ENCODE assay signal across 20 cellular contexts in the genomic region with DNA sequence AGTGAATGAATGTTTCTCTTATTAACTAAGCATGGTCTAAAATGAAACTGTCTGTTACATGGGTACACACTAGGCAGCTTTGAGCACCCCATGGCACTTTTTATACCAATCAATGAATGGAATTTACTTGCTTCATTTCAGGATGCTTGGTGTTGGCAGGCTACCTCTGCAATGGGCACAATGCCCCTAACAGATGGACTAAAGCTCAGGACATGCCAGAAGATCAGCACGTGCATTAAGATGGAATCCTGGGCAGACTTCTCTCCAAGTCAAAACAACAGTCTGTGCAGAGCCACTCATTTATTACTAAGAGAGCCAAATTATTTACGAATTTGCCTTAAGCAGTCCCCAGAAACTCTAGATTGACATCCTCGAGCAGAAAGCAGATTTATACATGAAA. TPM values are rescaled to one million over a fixed set of nuclear protein-coding genes. Genes with fewer than 3 reads are reported as not detected.
DNase-seq lines count a peak whose midpoint lies in the region; ATAC-seq and TF ChIP-seq lines count a peak whose summit lies in the region.
"Had no signal": no experiment of that assay in that cellular context is flagged by ENCODE, and none has a peak within 500 bp of the region (broad histone marks: within the 10 kb centered on the region; RNA-seq: fewer than 3 reads in every experiment).

No MANE protein-coding gene starts in this region.

- no peaks in the 10 kb centered on the region for H3K9me3 ChIP-seq in CD4-positive, CD25-positive, alpha-beta regulatory T cell (ENCODE audit: control insufficient read depth in 2 of 2, low read length in 2 of 2)

- peaks cover 62% of the 10 kb centered on the region for H3K36me3 ChIP-seq in CD4-positive, CD25-positive, alpha-beta regulatory T cell (ENCODE audit: control insufficient read depth, insufficient read depth, low read length)

- no peaks in the 10 kb centered on the region for H3K4me1 ChIP-seq in CD4-positive, CD25-positive, alpha-beta regulatory T cell (ENCODE audit: control insufficient read depth, insufficient read depth, low read length, poor library complexity, severe bottlenecking)

- no TSS peak for BruUV-seq in Calu3 (replicated peaks; lab: Mats Ljungman, UMichigan)

- H3K27ac Mint-ChIP-seq in CD4-positive, CD25-positive, alpha-beta regulatory T cell, result peak overlapping the region in 2 of 3 donors; percentile 7 to 29
- H3K27ac Mint-ChIP-seq in activated T-helper 17 cell treated with anti-CD3 and anti-CD28 coated beads, Interleukin-2, amount 50 U/mL, for 72 hours, result peak overlapping the region; percentile 49
- H3K27ac Mint-ChIP-seq in memory B cell (peak overlapping the region; percentile 28), Calu3 (ENCODE audit: unreplicated experiment) (no peak overlapping the region)
- peak overlapping the region in 1 of 2 donors; percentile 27 for H3K27ac Mint-ChIP-seq in effector memory CD8-positive, alpha-beta T cell

- no peak overlapping the region for H3K27ac ChIP-seq in CD4-positive, CD25-positive, alpha-beta regulatory T cell (ENCODE audit: insufficient read depth, low read length, poor library complexity, severe bottlenecking)

- H3K27me3 ChIP-seq in CD4-positive, CD25-positive, alpha-beta regulatory T cell (ENCODE audit: control insufficient read depth, insufficient read depth, low read length), result no peaks in the 10 kb centered on the region

- H3K9me3 Mint-ChIP-seq in CD4-positive, CD25-positive, alpha-beta regulatory T cell, result no peaks in the 10 kb centered on the region
- no peaks in the 10 kb centered on the region for H3K9me3 Mint-ChIP-seq in activated T-helper 17 cell treated with anti-CD3 and anti-CD28 coated beads, Interleukin-2, amount 50 U/mL, for 72 hours
- H3K9me3 Mint-ChIP-seq in memory B cell, result no peaks in the 10 kb centered on the region
- H3K9me3 Mint-ChIP-seq in Calu3 (ENCODE audit: low read depth, unreplicated experiment), result no peaks in the 10 kb centered on the region
- no peaks in the 10 kb centered on the region for H3K9me3 Mint-ChIP-seq in effector memory CD8-positive, alpha-beta T cell
- H3K9me3 Mint-ChIP-seq: CD14-positive monocyte, H9 had no signal

- no peak for ATAC-seq in CD4-positive, CD25-positive, alpha-beta regulatory T cell (ENCODE audit: low read depth in 2 of 2)
- ATAC-seq in activated T-helper 17 cell treated with anti-CD3 and anti-CD28 coated beads, Interleukin-2, amount 50 U/mL, for 72 hours (replicated peaks), result no peak
- no peak for ATAC-seq in memory B cell (ENCODE audit: low read depth)
- ATAC-seq in effector memory CD8-positive, alpha-beta T cell (replicated peaks), result no peak

- H3K4me1 Mint-ChIP-seq in CD4-positive, CD25-positive, alpha-beta regulatory T cell, result no peaks in the 10 kb centered on the region
- no peaks in the 10 kb centered on the region for H3K4me1 Mint-ChIP-seq in activated T-helper 17 cell treated with anti-CD3 and anti-CD28 coated beads, Interleukin-2, amount 50 U/mL, for 72 hours
- peaks cover 8% of the 10 kb centered on the region for H3K4me1 Mint-ChIP-seq in memory B cell
- no peaks in the 10 kb centered on the region for H3K4me1 Mint-ChIP-seq in Calu3 (ENCODE audit: low read depth, unreplicated experiment)
- no peaks in the 10 kb centered on the region for H3K4me1 Mint-ChIP-seq in effector memory CD8-positive, alpha-beta T cell (ENCODE audit: low read depth in 2 of 2)
- H3K4me1 Mint-ChIP-seq: H9 had no signal

- H3K4me3 ChIP-seq in AG10803 (ENCODE audit: low read length), result no peak overlapping the region
- no peak overlapping the region for H3K4me3 ChIP-seq in CD4-positive, CD25-positive, alpha-beta regulatory T cell (ENCODE audit: low read depth, low read length)

- TF ChIP-seq CTCF in AG10803 (conservative IDR thresholded peaks at IDR 0.05; ENCODE audit: low read length) (no peak), Calu3 (IDR thresholded peaks at IDR 0.05; ENCODE audit: unreplicated experiment) (no peak)

- intact Hi-C loops in Calu3 (cut with micrococcal nuclease; ENCODE audit: unreplicated experiment), result no loop called here

- H3K36me3 Mint-ChIP-seq in CD4-positive, CD25-positive, alpha-beta regulatory T cell, result peaks cover 40% of the 10 kb centered on the region
- peaks cover 87% of the 10 kb centered on the region for H3K36me3 Mint-ChIP-seq in activated T-helper 17 cell treated with anti-CD3 and anti-CD28 coated beads, Interleukin-2, amount 50 U/mL, for 72 hours (ENCODE audit: low read depth)
- H3K36me3 Mint-ChIP-seq in memory B cell (peaks cover 32% of the 10 kb centered on the region), Calu3 (ENCODE audit: insufficient read depth, unreplicated experiment) (peaks cover 16% of the 10 kb centered on the region)
- peaks cover 41% of the 10 kb centered on the region for H3K36me3 Mint-ChIP-seq in effector memory CD8-positive, alpha-beta T cell (ENCODE audit: insufficient read depth)

- peak; percentile 42 for DNase-seq in AG10803 (ENCODE audit: low read depth)
- DNase-seq in CD4-positive, CD25-positive, alpha-beta regulatory T cell, result no peak
- DNase-seq in memory B cell (ENCODE audit: low spot score in 2 of 2), result no peak
- no peak for DNase-seq in Calu3
- no peak for DNase-seq in NCI-H1436 (lab: John Stamatoyannopoulos, UW)
- no peak for DNase-seq in superior temporal gyrus (ENCODE audit: extremely low spot score)
- DNase-seq in effector memory CD8-positive, alpha-beta T cell, result no peak
- DNase-seq: COR-L47, EL, H9, Kasumi-1, NCI-H1105, NCI-H1694, NCI-H510A treated with DMSO at 0.1 percent for 48 hours, NCI-H774, OCI-M1, Right ventricle myocardium superior had no signal

- CTCF ChIA-PET in Calu3 (lab: Charles Lee), result no interaction called here

- no peaks in the 10 kb centered on the region for H3K27me3 Mint-ChIP-seq in CD4-positive, CD25-positive, alpha-beta regulatory T cell
- H3K27me3 Mint-ChIP-seq in activated T-helper 17 cell treated with anti-CD3 and anti-CD28 coated beads, Interleukin-2, amount 50 U/mL, for 72 hours, result no peaks in the 10 kb centered on the region
- H3K27me3 Mint-ChIP-seq in memory B cell (no peaks in the 10 kb centered on the region), Calu3 (ENCODE audit: unreplicated experiment) (no peaks in the 10 kb centered on the region)
- H3K27me3 Mint-ChIP-seq in effector memory CD8-positive, alpha-beta T cell, result no peaks in the 10 kb centered on the region

- H3K4me3 Mint-ChIP-seq in CD4-positive, CD25-positive, alpha-beta regulatory T cell, result no peak overlapping the region
- H3K4me3 Mint-ChIP-seq in activated T-helper 17 cell treated with anti-CD3 and anti-CD28 coated beads, Interleukin-2, amount 50 U/mL, for 72 hours, result no peak overlapping the region
- no peak overlapping the region for H3K4me3 Mint-ChIP-seq in memory B cell
- no peak overlapping the region for H3K4me3 Mint-ChIP-seq in Calu3 (ENCODE audit: low read depth, unreplicated experiment)
- no peak overlapping the region for H3K4me3 Mint-ChIP-seq in effector memory CD8-positive, alpha-beta T cell
- H3K4me3 Mint-ChIP-seq: CD14-positive monocyte, H9 had no signal

RNA-seq across cellular contexts. Expression of gene SCML4, which starts 55.8 kb away (rescaled TPM):
- 33.2 TPM for total RNA-seq in CD4-positive, CD25-positive, alpha-beta regulatory T cell
- polyA plus RNA-seq in CD4-positive, CD25-positive, alpha-beta regulatory T cell, result 10 to 100 TPM in 3 of 4 donors, 1 to 10 TPM in 1; 9.3 to 20.9 (median 15.9) TPM
- total RNA-seq in activated T-helper 17 cell treated with anti-CD3 and anti-CD28 coated beads, Interleukin-2, amount 50 U/mL, for 72 hours, result 1 to 10 TPM; 2.6 to 3.9 TPM
- not detected in 2 replicates for total RNA-seq in Calu3 (2022)
- total RNA-seq: A673, H9 had no signal
